Comparison of ENCODE assay signal across 8 cellular contexts in genomic region chr12:14774074-14774943, GRCh38. TPM values are rescaled to one million over a fixed set of nuclear protein-coding genes. Genes with fewer than 3 reads are reported as not detected.
A peak's percentile ranks its signal among the peaks of the same experiment; 100 is the strongest.
DNase-seq lines count a peak whose midpoint lies in the region; ATAC-seq, FAIRE-seq and TF ChIP-seq lines count a peak whose summit lies in the region.

No MANE protein-coding gene starts in this region.

- TF ChIP-seq POLR2A in HepG2 (IDR thresholded peaks at IDR 0.05; ENCODE audit: insufficient read depth in 1 of 2, low read depth in 2 of 2, low read length in 2 of 2) = peak; percentile 86 to 90

- H3K4me2 ChIP-seq in HepG2 (ENCODE audit: low read depth, low read length) = peak overlapping the region; percentile 66

- peaks cover 7% of the 10 kb centered on the region for H3K9me3 Mint-ChIP-seq in HFFc6

- peak; percentile 85 for DNase-seq in GM10266 (ENCODE audit: extremely low spot score)
- DNase-seq in HFFc6 = peak; percentile 96
- peak; percentile 92 to 96 for DNase-seq in NCI-H2081 (lab: John Stamatoyannopoulos, UW)
- peak; percentile 90 to 91 for DNase-seq in activated CD4-positive, alpha-beta T cell treated with anti-CD3 and anti-CD28 coated beads, Interleukin-2, amount 50 U/mL, for 48 hours
- DNase-seq in dorsolateral prefrontal cortex = peak; percentile 83 to 98 (median 94)
- peak; percentile 88 for DNase-seq in HepG2 (ENCODE audit: low spot score)
- DNase-seq in stimulated activated CD4-positive, alpha-beta T cell treated with anti-CD3 and anti-CD28 coated beads, Interleukin-2, amount 100 ng/mL, for 4 hours (ENCODE audit: low read depth) = peak; percentile 84
- DNase-seq in SJCRH30 = no peak

- no peak for FAIRE-seq in HepG2 (lab: Jason Lieb, UNC)

- peaks cover 29% of the 10 kb centered on the region for H3K4me1 ChIP-seq in HepG2 (ENCODE audit: insufficient read depth, low read length)
- H3K4me1 ChIP-seq in SJCRH30 = no peaks in the 10 kb centered on the region

- H2AFZ ChIP-seq in HepG2 (ENCODE audit: low read length) = peak overlapping the region; percentile 79

- H3K4me1 Mint-ChIP-seq in HFFc6 (ENCODE audit: low read depth) = peaks cover 42% of the 10 kb centered on the region

- H3K27ac ChIP-seq in dorsolateral prefrontal cortex = peak overlapping the region in 58 of 59 donors; percentile 6 to 94 (median 80)
- H3K27ac ChIP-seq in HepG2 (ENCODE audit: extremely low read length, insufficient read depth, low read length) = peak overlapping the region; percentile 78
- no peak overlapping the region for H3K27ac ChIP-seq in SJCRH30

- ATAC-seq in HepG2 = peak; percentile 69

- TSS peak; percentile 88 for BruUV-seq in HepG2 (replicated peaks; lab: Mats Ljungman, UMichigan)

- TF ChIP-seq CTCF in GM10266 (IDR thresholded peaks at IDR 0.05; ENCODE audit: control insufficient read depth, insufficient read depth, low read depth, missing control alignments) = no peak
- TF ChIP-seq CTCF in HFFc6 (IDR thresholded peaks at IDR 0.05) = peak; percentile 18
- peak in 8 of 56 donors; percentile 5 to 31 (median 18) for TF ChIP-seq CTCF in dorsolateral prefrontal cortex (IDR thresholded peaks at IDR 0.05 in 54 of 56, conservative IDR thresholded peaks at IDR 0.05 in 2 of 56; ENCODE audit: low read depth in 1 of 56, partially characterized antibody in 56 of 56)
- TF ChIP-seq CTCF in HepG2 (CRISPR knock-in tag; IDR thresholded peaks at IDR 0.05) = no peak

- POLR2A ChIA-PET in HepG2 (lab: Yijun Ruan, JAX) = interaction anchor here (1.4 to 3.7 kb wide), 2 partner anchors 29 to 62 kb away, joined by 3 to 20 read pairs; partner anchors contain the start of genes C12orf60 and WBP11

- H3K4me3 Mint-ChIP-seq in HFFc6 = peak overlapping the region; percentile 98

- no peaks in the 10 kb centered on the region for H3K9me3 ChIP-seq in HepG2 (ENCODE audit: low read length)
- H3K9me3 ChIP-seq in SJCRH30 (replicated peaks) = no peaks in the 10 kb centered on the region

- intact Hi-C loops in dorsolateral prefrontal cortex (cut with DNase I) (loop anchor here in 1 of 2 donors (10.0 kb wide), 1 partner anchor 220 kb away; no protein-coding TSS in a partner anchor), HepG2 (cut with micrococcal nuclease; ENCODE audit: unreplicated experiment) (loop anchor here (10.0 kb wide), 1 partner anchor 1110 kb away; the partner anchor contains the start of gene STRAP)

- in situ Hi-C loops in HepG2 (cut with HindIII; ENCODE audit: extremely low pct_ligation_motif_present, low pct_unique_long_range_greater_than_20kb) = no loop called here

- peak overlapping the region; percentile 76 for H3K9ac ChIP-seq in HepG2 (ENCODE audit: insufficient read depth, low read depth, low read length)

- H3K27me3 ChIP-seq in dorsolateral prefrontal cortex (no peaks in the 10 kb centered on the region), HepG2 (ENCODE audit: control insufficient read depth in 1 of 2, insufficient read depth in 2 of 2, low read length in 2 of 2) (no peaks in the 10 kb centered on the region; a peak in 1 of 5 replicates), SJCRH30 (no peaks in the 10 kb centered on the region)

- no peaks in the 10 kb centered on the region; the same call in 1 of the 2 replicates for H4K20me1 ChIP-seq in HepG2 (ENCODE audit: insufficient read depth, low read length)

- H3K27me3 Mint-ChIP-seq in HFFc6 (ENCODE audit: insufficient read depth) = peaks cover 14% of the 10 kb centered on the region

- TF ChIP-seq EP300 in HepG2 (IDR thresholded peaks at IDR 0.05; ENCODE audit: low read depth in 2 of 2, low read length in 2 of 2) (no peak), HepG2 (CRISPR knock-in tag; IDR thresholded peaks at IDR 0.05; ENCODE audit: borderline replicate concordance) (no peak)

- H3K36me3 ChIP-seq in HepG2 (replicated peaks in 1 of 2; ENCODE audit: control insufficient read depth in 1 of 2, insufficient read depth in 2 of 2, low read length in 2 of 2) = no peaks in the 10 kb centered on the region
- no peaks in the 10 kb centered on the region for H3K36me3 ChIP-seq in SJCRH30

- no peak for TF ChIP-seq RAD21 in HepG2 (CRISPR knock-in tag; IDR thresholded peaks at IDR 0.05)

- H3K79me2 ChIP-seq in HepG2 (ENCODE audit: insufficient read depth, low read length) = peaks cover 20% of the 10 kb centered on the region

- peaks cover 25% of the 10 kb centered on the region for H3K36me3 Mint-ChIP-seq in HFFc6 (ENCODE audit: low read depth)

- 69% methylated on average over 53 of the region's 69 CpGs for WGBS in HepG2 (ENCODE audit: low lambda C conversion rate)

- H3K4me3 ChIP-seq in dorsolateral prefrontal cortex = peak overlapping the region; percentile 48 to 98 (median 84)
- H3K4me3 ChIP-seq in HepG2 (replicated peaks in 1 of 3; ENCODE audit: insufficient read depth in 1 of 3, low read depth in 2 of 3, low read length in 3 of 3) = peak overlapping the region; percentile 64 to 79 (median 65); a peak in 5 of 6 replicates
- H3K4me3 ChIP-seq in SJCRH30 = no peak overlapping the region

- peak overlapping the region; percentile 98 for H3K27ac Mint-ChIP-seq in HFFc6

- CTCF ChIA-PET in HepG2 (lab: Yijun Ruan, JAX; ENCODE audit: low intra/inter-chr PET ratio, low total read pairs) = no interaction called here

RNA-seq across cellular contexts. Expression of gene WBP11, which starts 29.0 kb away (rescaled TPM):
- 10 to 100 TPM; 50.5 to 69.0 (median 60.8) TPM for total RNA-seq in HFFc6 (2021; fragmentation: NEBNext Ultra II Directional; extraction: Animal tissue kit (Norgen Biotek cat#: 25700))
- 10 to 100 TPM; 27.9 to 83.0 (median 52.0) TPM for total RNA-seq in dorsolateral prefrontal cortex
- total RNA-seq in HepG2 (2016; rRNA removed; fragmentation: Illumina TruSeq; extraction: Trizol) = 31.0 and 44.4 TPM in 2 replicates
- total RNA-seq in HepG2 (2016; cell fraction: cytosol; rRNA removed; fragmentation: Illumina TruSeq; extraction: Trizol; ENCODE audit: low read depth) = 6.5 and 7.2 TPM in 2 replicates
- 30.6 and 36.1 TPM in 2 replicates for total RNA-seq in HepG2 (2016; cell fraction: insoluble cytoplasmic fraction; rRNA removed; fragmentation: Illumina TruSeq; extraction: Trizol)
- total RNA-seq in HepG2 (2016; cell fraction: membrane; rRNA removed; fragmentation: Illumina TruSeq; extraction: Trizol) = 24.9 and 28.2 TPM in 2 replicates
- 27.7 and 30.7 TPM in 2 replicates for total RNA-seq in HepG2 (2016; cell fraction: nucleus; rRNA removed; fragmentation: Illumina TruSeq; extraction: Trizol)
- 6.6 and 7.6 TPM in 2 replicates for polyA plus RNA-seq in HepG2 (2011; rRNA removed)
- 3.2 and 3.3 TPM in 2 replicates for polyA plus RNA-seq in HepG2 (2011; cell fraction: cytosol; rRNA removed)
- 5.2 and 5.6 TPM in 2 replicates for polyA plus RNA-seq in HepG2 (2011; cell fraction: nucleus; rRNA removed)
- polyA plus RNA-seq in HepG2 (2012) = 17.5 and 40.2 TPM in 2 replicates
- 10.8 and 13.6 TPM in 2 replicates for polyA plus RNA-seq in HepG2 (2016; cell fraction: cytosol; fragmentation: Illumina TruSeq; extraction: Trizol; ENCODE audit: low read depth)
- 52.7 and 58.9 TPM in 2 replicates for polyA plus RNA-seq in HepG2 (2016; cell fraction: insoluble cytoplasmic fraction; fragmentation: Illumina TruSeq; extraction: Trizol; ENCODE audit: low read depth)
- polyA plus RNA-seq in HepG2 (2016; cell fraction: membrane; fragmentation: Illumina TruSeq; extraction: Trizol; ENCODE audit: low read depth) = 25.3 and 27.1 TPM in 2 replicates
- polyA plus RNA-seq in HepG2 (2016; cell fraction: nucleus; fragmentation: Illumina TruSeq; extraction: Trizol; ENCODE audit: insufficient read depth, low read depth) = 39.7 and 45.9 TPM in 2 replicates
- polyA minus RNA-seq in HepG2 (2011; rRNA and poly(A)+ RNA removed; ENCODE audit: low replicate concordance) = 4.2 and 9.5 TPM in 2 replicates
- 9.1 and 10.0 TPM in 2 replicates for polyA minus RNA-seq in HepG2 (2011; cell fraction: cytosol; rRNA and poly(A)+ RNA removed)
- 26.1 and 28.3 TPM in 2 replicates for polyA minus RNA-seq in HepG2 (2011; cell fraction: nucleus; rRNA and poly(A)+ RNA removed)
- 50.6 and 65.1 TPM in 2 replicates for total RNA-seq in SJCRH30 (2014; rRNA removed; shearing (Covaris generic))

RNA-seq across cellular contexts. Expression of gene C12orf60, which starts 29.2 kb away (rescaled TPM):
- under 1 TPM; 0.38 to 0.83 (median 0.64) TPM for total RNA-seq in HFFc6 (2021; fragmentation: NEBNext Ultra II Directional; extraction: Animal tissue kit (Norgen Biotek cat#: 25700))
- total RNA-seq in dorsolateral prefrontal cortex (1 to 10 TPM in 118 of 120 experiments, under 1 TPM in 2; 0.86 to 6.0 (median 2.5) TPM), HepG2 (2016; rRNA removed; fragmentation: Illumina TruSeq; extraction: Trizol) (1.4 and 2.3 TPM in 2 replicates)
- 0.20 and 0.35 TPM in 2 replicates for total RNA-seq in HepG2 (2016; cell fraction: cytosol; rRNA removed; fragmentation: Illumina TruSeq; extraction: Trizol; ENCODE audit: low read depth)
- 1.1 and 1.5 TPM in 2 replicates for total RNA-seq in HepG2 (2016; cell fraction: insoluble cytoplasmic fraction; rRNA removed; fragmentation: Illumina TruSeq; extraction: Trizol)
- total RNA-seq in HepG2 (2016; cell fraction: membrane; rRNA removed; fragmentation: Illumina TruSeq; extraction: Trizol) = 0.96 and 1.1 TPM in 2 replicates
- 1.1 and 1.5 TPM in 2 replicates for total RNA-seq in HepG2 (2016; cell fraction: nucleus; rRNA removed; fragmentation: Illumina TruSeq; extraction: Trizol)
- 0.55 and 0.69 TPM in 2 replicates for polyA plus RNA-seq in HepG2 (2011; rRNA removed)
- 0.48 and 0.67 TPM in 2 replicates for polyA plus RNA-seq in HepG2 (2011; cell fraction: cytosol; rRNA removed)
- 0.16 and 0.23 TPM in 2 replicates for polyA plus RNA-seq in HepG2 (2011; cell fraction: nucleus; rRNA removed)
- polyA plus RNA-seq in HepG2 (2012) = 1.2 and 1.5 TPM in 2 replicates
- polyA plus RNA-seq in HepG2 (2016; cell fraction: cytosol; fragmentation: Illumina TruSeq; extraction: Trizol; ENCODE audit: low read depth) = 0.35 and 0.53 TPM in 2 replicates
- polyA plus RNA-seq in HepG2 (2016; cell fraction: insoluble cytoplasmic fraction; fragmentation: Illumina TruSeq; extraction: Trizol; ENCODE audit: low read depth) = 1.7 and 2.0 TPM in 2 replicates
- 0.50 and 0.56 TPM in 2 replicates for polyA plus RNA-seq in HepG2 (2016; cell fraction: membrane; fragmentation: Illumina TruSeq; extraction: Trizol; ENCODE audit: low read depth)
- polyA plus RNA-seq in HepG2 (2016; cell fraction: nucleus; fragmentation: Illumina TruSeq; extraction: Trizol; ENCODE audit: insufficient read depth, low read depth) = 1.4 and 1.8 TPM in 2 replicates
- polyA minus RNA-seq in HepG2 (2011; rRNA and poly(A)+ RNA removed; ENCODE audit: low replicate concordance) = 0.33 and 0.72 TPM in 2 replicates
- 0.49 and 0.53 TPM in 2 replicates for polyA minus RNA-seq in HepG2 (2011; cell fraction: cytosol; rRNA and poly(A)+ RNA removed)
- polyA minus RNA-seq in HepG2 (2011; cell fraction: nucleus; rRNA and poly(A)+ RNA removed) = 0.37 and 0.52 TPM in 2 replicates
- total RNA-seq in SJCRH30 (2014; rRNA removed; shearing (Covaris generic)) = 1.2 and 1.8 TPM in 2 replicates

RNA-seq across cellular contexts. Expression of gene SMCO3, which starts 39.7 kb away (rescaled TPM):
- under 1 TPM; 0.07 to 0.26 (median 0.13) TPM for total RNA-seq in HFFc6 (2021; fragmentation: NEBNext Ultra II Directional; extraction: Animal tissue kit (Norgen Biotek cat#: 25700))
- total RNA-seq in dorsolateral prefrontal cortex = not detected
- 0.11 and 0.42 TPM in 2 replicates for total RNA-seq in HepG2 (2016; rRNA removed; fragmentation: Illumina TruSeq; extraction: Trizol)
- total RNA-seq in HepG2 (2016; cell fraction: cytosol; rRNA removed; fragmentation: Illumina TruSeq; extraction: Trizol; ENCODE audit: low read depth) = not detected in 2 replicates
- 0.25 and 0.30 TPM in 2 replicates for total RNA-seq in HepG2 (2016; cell fraction: insoluble cytoplasmic fraction; rRNA removed; fragmentation: Illumina TruSeq; extraction: Trizol)
- total RNA-seq in HepG2 (2016; cell fraction: membrane; rRNA removed; fragmentation: Illumina TruSeq; extraction: Trizol) = 0.09 TPM in 1 of 2 replicates, not detected in the other
- total RNA-seq in HepG2 (2016; cell fraction: nucleus; rRNA removed; fragmentation: Illumina TruSeq; extraction: Trizol) = 0.65 and 0.78 TPM in 2 replicates
- 0.14 and 0.29 TPM in 2 replicates for polyA plus RNA-seq in HepG2 (2011; rRNA removed)
- polyA plus RNA-seq in HepG2 (2011; cell fraction: cytosol; rRNA removed) = 0.07 and 0.18 TPM in 2 replicates
- 0.10 and 0.26 TPM in 2 replicates for polyA plus RNA-seq in HepG2 (2011; cell fraction: nucleus; rRNA removed)
- 0.31 and 0.62 TPM in 2 replicates for polyA plus RNA-seq in HepG2 (2012)
- polyA plus RNA-seq in HepG2 (2016; cell fraction: cytosol; fragmentation: Illumina TruSeq; extraction: Trizol; ENCODE audit: low read depth) = 0.05 TPM in 1 of 2 replicates, not detected in the other
- 0.11 and 0.22 TPM in 2 replicates for polyA plus RNA-seq in HepG2 (2016; cell fraction: insoluble cytoplasmic fraction; fragmentation: Illumina TruSeq; extraction: Trizol; ENCODE audit: low read depth)
- polyA plus RNA-seq in HepG2 (2016; cell fraction: membrane; fragmentation: Illumina TruSeq; extraction: Trizol; ENCODE audit: low read depth) = not detected in 2 replicates
- polyA plus RNA-seq in HepG2 (2016; cell fraction: nucleus; fragmentation: Illumina TruSeq; extraction: Trizol; ENCODE audit: insufficient read depth, low read depth) = 0.64 and 0.79 TPM in 2 replicates
- polyA minus RNA-seq in HepG2 (2011; rRNA and poly(A)+ RNA removed; ENCODE audit: low replicate concordance) = not detected in 2 replicates
- 0.30 TPM in 1 of 2 replicates, not detected in the other for polyA minus RNA-seq in HepG2 (2011; cell fraction: cytosol; rRNA and poly(A)+ RNA removed)
- 1.6 and 2.1 TPM in 2 replicates for polyA minus RNA-seq in HepG2 (2011; cell fraction: nucleus; rRNA and poly(A)+ RNA removed)
- not detected in 2 replicates for total RNA-seq in SJCRH30 (2014; rRNA removed; shearing (Covaris generic))

Comparison
In these comparisons a context has a peak if more than half of its experiments do, and no peak if none do; other contexts are left out.
1. DNase-seq: peak in GM10266 (single experiment), HFFc6 (single experiment), NCI-H2081 (2 of 2), activated CD4-positive, alpha-beta T cell treated with anti-CD3 and anti-CD28 coated beads, Interleukin-2, amount 50 U/mL, for 48 hours (2 of 2), dorsolateral prefrontal cortex (10 of 10), HepG2 (single experiment) and stimulated activated CD4-positive, alpha-beta T cell treated with anti-CD3 and anti-CD28 coated beads, Interleukin-2, amount 100 ng/mL, for 4 hours (single experiment); none in SJCRH30 (0 of 2).